Comparison of ENCODE assay signal across 10 cellular contexts in genomic region chr11:17533341-17533740, GRCh38. TPM values are rescaled to one million over a fixed set of nuclear protein-coding genes. Genes with fewer than 3 reads are reported as not detected.
"Had no signal": no experiment of that assay in that cellular context is flagged by ENCODE, and none has a peak within 500 bp of the region (broad histone marks: within the 10 kb centered on the region; RNA-seq: fewer than 3 reads in every experiment).

No MANE protein-coding gene starts in this region.

- H2AFZ ChIP-seq: GM23248 had no signal

- H3K27ac Mint-ChIP-seq: H9 had no signal

- DNase-seq: GM23248, GOT3, H9, HCEC 1CT, IMR-90, KG1 had no signal

- H3K27ac ChIP-seq: GM23248 had no signal

- H3K9me3 Mint-ChIP-seq: H9 had no signal

- ATAC-seq: K562 had no signal

- H3K4me3 Mint-ChIP-seq: H9 had no signal

- FAIRE-seq: H54, HTR-8/SVneo, K562 had no signal

- H3K9ac ChIP-seq: GM23248 had no signal

- H3K4me3 ChIP-seq: GM23248, K562 had no signal

RNA-seq across cellular contexts. Expression of gene USH1C, which starts 10.9 kb away (rescaled TPM):
- total RNA-seq: GM23248, IMR-90, K562 had no signal
- polyA plus RNA-seq: GM23248, IMR-90 had no signal

RNA-seq across cellular contexts. Expression of gene OTOG, which starts 13.7 kb away (rescaled TPM):
- total RNA-seq: GM23248, HT-29, IMR-90, K562 had no signal
- polyA plus RNA-seq: GM23248, IMR-90, K562 had no signal

RNA-seq across cellular contexts. Expression of gene ABCC8, which starts 56.7 kb away (rescaled TPM):
- total RNA-seq: GM23248, IMR-90, K562 had no signal
- polyA plus RNA-seq: GM23248, IMR-90, K562 had no signal
